9 cellular contexts compared by ENCODE assay signal in the genomic region with DNA sequence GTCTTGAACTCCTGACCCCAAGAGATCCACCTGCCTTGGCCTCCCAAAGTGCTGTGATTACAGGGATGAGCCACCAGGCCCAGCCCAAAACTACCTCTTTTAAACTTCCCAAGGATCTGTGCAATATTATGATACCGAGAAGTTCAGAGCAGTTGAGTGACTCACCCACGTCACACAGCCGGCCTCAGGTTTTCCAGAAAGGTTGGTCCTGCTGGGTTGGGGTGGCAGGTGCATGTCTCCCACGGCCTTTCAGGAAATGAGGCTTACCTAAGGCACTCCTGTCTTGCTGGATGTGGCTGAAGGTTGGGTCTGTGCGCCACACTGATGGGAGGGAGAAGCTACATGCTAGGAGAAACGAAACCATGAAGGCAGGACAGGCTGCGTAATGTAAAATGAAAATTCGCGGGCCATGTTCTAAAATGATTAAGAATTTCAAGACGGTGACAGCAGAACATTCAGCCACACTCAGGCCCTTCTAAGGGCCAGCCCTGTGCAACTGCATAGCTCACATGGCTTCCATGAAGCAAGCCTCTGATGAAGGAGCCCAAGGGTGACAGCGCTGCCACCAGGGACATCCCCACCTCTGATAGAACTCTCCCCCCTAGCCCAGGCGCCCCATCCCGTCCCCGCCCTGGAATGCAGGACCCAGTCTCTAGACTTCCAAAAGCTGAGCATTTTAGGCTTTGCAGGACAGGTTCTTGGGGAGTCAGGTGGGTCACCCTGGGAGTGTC. TPM values are rescaled to one million over a fixed set of nuclear protein-coding genes. Genes with fewer than 3 reads are reported as not detected.
DNase-seq lines count a peak whose midpoint lies in the region; ATAC-seq and TF ChIP-seq lines count a peak whose summit lies in the region.
"Had no signal": no experiment of that assay in that cellular context is flagged by ENCODE, and none has a peak within 500 bp of the region (broad histone marks: within the 10 kb centered on the region; RNA-seq: fewer than 3 reads in every experiment).

No MANE protein-coding gene starts in this region.

- TF ChIP-seq CTCF in OCI-LY7 (conservative IDR thresholded peaks at IDR 0.05; ENCODE audit: low read length), result no peak
- no peak for TF ChIP-seq CTCF in foreskin keratinocyte (conservative IDR thresholded peaks at IDR 0.05)

- no peaks in the 10 kb centered on the region; the same call in 1 of the 2 replicates for H4K20me1 ChIP-seq in OCI-LY7 (ENCODE audit: insufficient read depth, low read length)

- H3K4me2 ChIP-seq in OCI-LY7 (ENCODE audit: low read length), result peak overlapping the region; percentile 60; the same call in 1 of the 2 replicates

- peak overlapping the region; percentile 90 for H3K27ac ChIP-seq in OCI-LY7 (ENCODE audit: low read depth, low read length, poor library complexity, severe bottlenecking)
- no peak overlapping the region for H3K27ac ChIP-seq in foreskin keratinocyte
- no peak overlapping the region for H3K27ac ChIP-seq in substantia nigra (ENCODE audit: low read depth, low read length, poor library complexity, severe bottlenecking)

- no peaks in the 10 kb centered on the region for H3K27me3 ChIP-seq in foreskin keratinocyte
- H3K27me3 ChIP-seq: BE2C had no signal

- BruUV-seq in OCI-LY7 (replicated peaks; lab: Mats Ljungman, UMichigan), result no TSS peak

- POLR2A ChIA-PET in OCI-LY7 (lab: Charles Lee), result interaction anchor here (0.5 kb wide), 1 partner anchor 162 kb away, joined by 4 read pairs; no protein-coding TSS in a partner anchor

- H3K4me3 Mint-ChIP-seq in activated naive CD4-positive, alpha-beta T cell treated with anti-CD3 and anti-CD28 coated beads, Interleukin-2, amount 10 ng/mL, durations not matched to agents 7 days and 5 days, result peak overlapping the region; percentile 23
- peak overlapping the region; percentile 12 to 26 for H3K4me3 Mint-ChIP-seq in stimulated activated naive CD8-positive, alpha-beta T cell treated with anti-CD3 and anti-CD28 coated beads, Interleukin-15, amount 100 ng/mL, for 72 hours

- H3K79me2 ChIP-seq in OCI-LY7 (ENCODE audit: insufficient read depth, low read depth, low read length), result peaks cover 30% of the 10 kb centered on the region

- H3K9me2 ChIP-seq in OCI-LY7 (ENCODE audit: insufficient read depth, low read length), result no peaks in the 10 kb centered on the region

- H3K36me3 Mint-ChIP-seq in activated naive CD4-positive, alpha-beta T cell treated with anti-CD3 and anti-CD28 coated beads, Interleukin-2, amount 10 ng/mL, durations not matched to agents 7 days and 5 days, result peaks cover 14% of the 10 kb centered on the region

- peak overlapping the region; percentile 43; the same call in 1 of the 2 replicates for H2AFZ ChIP-seq in OCI-LY7 (ENCODE audit: low read length)

- intact Hi-C loops in OCI-LY7 (cut with micrococcal nuclease; ENCODE audit: unreplicated experiment), result loop anchor here (1.0 to 5.0 kb wide), 4 partner anchors 21 to 313 kb away; a partner anchor contains a TSS

- CTCF ChIA-PET in activated naive CD4-positive, alpha-beta T cell treated with anti-CD3 and anti-CD28 coated beads, Interleukin-2, amount 10 ng/mL, durations not matched to agents 7 days and 5 days (lab: Charles Lee), result interaction anchor here (0.6 to 5.7 kb wide), 6 partner anchors 9 to 34 kb away, joined by 3 to 49 read pairs (median 4); no protein-coding TSS in a partner anchor
- CTCF ChIA-PET in OCI-LY7 (lab: Charles Lee; ENCODE audit: unreplicated experiment), result interaction anchor here (1.0 to 1.3 kb wide), 2 partner anchors 17 to 19 kb away, joined by 4 read pairs; no protein-coding TSS in a partner anchor

- H3K4me1 Mint-ChIP-seq in activated naive CD4-positive, alpha-beta T cell treated with anti-CD3 and anti-CD28 coated beads, Interleukin-2, amount 10 ng/mL, durations not matched to agents 7 days and 5 days, result peaks cover 35% of the 10 kb centered on the region
- H3K4me1 Mint-ChIP-seq in stimulated activated naive CD8-positive, alpha-beta T cell treated with anti-CD3 and anti-CD28 coated beads, Interleukin-15, amount 100 ng/mL, for 72 hours, result peaks cover 45% of the 10 kb centered on the region

- H3K27me3 Mint-ChIP-seq in activated naive CD4-positive, alpha-beta T cell treated with anti-CD3 and anti-CD28 coated beads, Interleukin-2, amount 10 ng/mL, durations not matched to agents 7 days and 5 days, result peaks cover 46% of the 10 kb centered on the region
- H3K27me3 Mint-ChIP-seq in stimulated activated naive CD8-positive, alpha-beta T cell treated with anti-CD3 and anti-CD28 coated beads, Interleukin-15, amount 100 ng/mL, for 72 hours, result peaks cover 24% of the 10 kb centered on the region

- DNase-seq in activated naive CD4-positive, alpha-beta T cell treated with anti-CD3 and anti-CD28 coated beads, Interleukin-2, amount 10 ng/mL, durations not matched to agents 7 days and 5 days, result no peak
- no peak for DNase-seq in activated naive CD4-positive, alpha-beta T cell treated with Interleukin-2 at 50 U/mL for 16 hours
- peak; percentile 25 for DNase-seq in OCI-LY7 (ENCODE audit: low spot score)
- no peak for DNase-seq in foreskin keratinocyte
- no peak for DNase-seq in stimulated activated naive CD8-positive, alpha-beta T cell treated with anti-CD3 and anti-CD28 coated beads, Interleukin-15, amount 100 ng/mL, for 72 hours
- no peak for DNase-seq in substantia nigra (lab: John Stamatoyannopoulos, UW)
- DNase-seq in HuH-7 (ENCODE audit: low spot score), result no peak
- DNase-seq in activated CD4-positive, CD25-positive, alpha-beta regulatory T cell treated with anti-CD3 and anti-CD28 coated beads, Interleukin-2, amount 50 U/mL, for 72 hours, result no peak

- H3K4me1 ChIP-seq in OCI-LY7 (ENCODE audit: insufficient read depth, low read length, poor library complexity, severe bottlenecking) (peaks cover 42% of the 10 kb centered on the region), foreskin keratinocyte (no peaks in the 10 kb centered on the region)

- no peaks in the 10 kb centered on the region for H3K9me3 Mint-ChIP-seq in activated naive CD4-positive, alpha-beta T cell treated with anti-CD3 and anti-CD28 coated beads, Interleukin-2, amount 10 ng/mL, durations not matched to agents 7 days and 5 days
- peaks cover 6 to 9% of the 10 kb centered on the region in 2 donors for H3K9me3 Mint-ChIP-seq in stimulated activated naive CD8-positive, alpha-beta T cell treated with anti-CD3 and anti-CD28 coated beads, Interleukin-15, amount 100 ng/mL, for 72 hours

- H3K36me3 ChIP-seq in OCI-LY7 (ENCODE audit: insufficient read depth, low read length), result peaks cover 20% of the 10 kb centered on the region

- ATAC-seq in foreskin keratinocyte, result peak; percentile 11
- no peak for ATAC-seq in stimulated activated naive CD8-positive, alpha-beta T cell treated with anti-CD3 and anti-CD28 coated beads, Interleukin-15, amount 100 ng/mL, for 72 hours

- H3K9me3 ChIP-seq in OCI-LY7 (ENCODE audit: low read length), result no peaks in the 10 kb centered on the region
- H3K9me3 ChIP-seq: BE2C had no signal

- H3K27ac Mint-ChIP-seq in activated naive CD4-positive, alpha-beta T cell treated with anti-CD3 and anti-CD28 coated beads, Interleukin-2, amount 10 ng/mL, durations not matched to agents 7 days and 5 days, result peak overlapping the region; percentile 28
- no peak overlapping the region for H3K27ac Mint-ChIP-seq in stimulated activated naive CD8-positive, alpha-beta T cell treated with anti-CD3 and anti-CD28 coated beads, Interleukin-15, amount 100 ng/mL, for 72 hours

- no peak overlapping the region for H3K4me3 ChIP-seq in OCI-LY7 (ENCODE audit: low read depth, low read length, poor library complexity, severe bottlenecking)

RNA-seq across cellular contexts. Expression of a gene that starts 6.6 kb away (rescaled TPM):
- not detected in 2 replicates for total RNA-seq in OCI-LY7 (2014; rRNA removed; shearing (Covaris generic))
- total RNA-seq in OCI-LY7 (2022), result 0.08 TPM in 1 of 2 replicates, not detected in the other
- total RNA-seq in foreskin keratinocyte, result 5.0 and 5.3 TPM in 2 replicates
- polyA plus RNA-seq in foreskin keratinocyte, result 9.5 TPM in 2 replicates

RNA-seq across cellular contexts. Expression of a gene that starts 36.4 kb away (rescaled TPM):
- total RNA-seq in OCI-LY7 (2014; rRNA removed; shearing (Covaris generic)), result 30.8 and 41.2 TPM in 2 replicates
- total RNA-seq in OCI-LY7 (2022), result 41.9 and 43.2 TPM in 2 replicates
- total RNA-seq in foreskin keratinocyte, result 13.7 and 19.7 TPM in 2 replicates
- 11.9 and 15.1 TPM in 2 replicates for polyA plus RNA-seq in foreskin keratinocyte

RNA-seq across cellular contexts. Expression of a gene that starts 41.9 kb away (rescaled TPM):
- 80.6 and 92.1 TPM in 2 replicates for total RNA-seq in OCI-LY7 (2014; rRNA removed; shearing (Covaris generic))
- total RNA-seq in OCI-LY7 (2022) (77.4 and 82.4 TPM in 2 replicates), foreskin keratinocyte (42.8 and 49.2 TPM in 2 replicates)
- polyA plus RNA-seq in foreskin keratinocyte, result 73.7 and 76.5 TPM in 2 replicates
